In genomic region chr20:23532533-23532932, GRCh38 we compare ENCODE assay signal across 22 cellular contexts. TPM values are rescaled to one million over a fixed set of nuclear protein-coding genes. Genes with fewer than 3 reads are reported as not detected.
DNase-seq lines count a peak whose midpoint lies in the region; ATAC-seq and TF ChIP-seq lines count a peak whose summit lies in the region.
"Had no signal": no experiment of that assay in that cellular context is flagged by ENCODE, and none has a peak within 500 bp of the region (broad histone marks: within the 10 kb centered on the region; RNA-seq: fewer than 3 reads in every experiment).

No MANE protein-coding gene starts in this region.

- H3K27me3 ChIP-seq in HUES48 (ENCODE audit: control insufficient read depth, insufficient read depth, low read length) (peaks cover 10% of the 10 kb centered on the region; the same call in 1 of the 2 replicates), iPS-18a (ENCODE audit: control insufficient read depth, insufficient read depth, low read length) (peaks cover 8% of the 10 kb centered on the region)
- H3K27me3 ChIP-seq: BE2C had no signal

- peaks cover 37% of the 10 kb centered on the region for H3K9me3 Mint-ChIP-seq in WTC11

- H3K4me1 ChIP-seq in HUES48 (ENCODE audit: control insufficient read depth, insufficient read depth, low read length) = peaks cover 33% of the 10 kb centered on the region
- peaks cover 34% of the 10 kb centered on the region for H3K4me1 ChIP-seq in iPS-18a (ENCODE audit: control insufficient read depth, low read depth, low read length)
- H3K4me1 ChIP-seq: BE2C had no signal

- no peak overlapping the region for H3K27ac Mint-ChIP-seq in WTC11
- H3K27ac Mint-ChIP-seq: CD4-positive, CD25-positive, alpha-beta regulatory T cell; CD8-positive, alpha-beta memory T cell; IgD-negative memory B cell had no signal

- no peaks in the 10 kb centered on the region for H3K36me3 ChIP-seq in HUES48 (ENCODE audit: control insufficient read depth, insufficient read depth, low read length)
- H3K36me3 ChIP-seq in iPS-18a (ENCODE audit: control insufficient read depth, low read depth, low read length) = no peaks in the 10 kb centered on the region
- H3K36me3 ChIP-seq: BE2C had no signal

- H3K4me3 ChIP-seq in HUES48 (ENCODE audit: low read depth, low read length) = peak overlapping the region; percentile 25; the same call in 1 of the 2 replicates
- peak overlapping the region; percentile 11 for H3K4me3 ChIP-seq in iPS-18a (ENCODE audit: low read length)

- H3K4me3 Mint-ChIP-seq in WTC11 = 0 out of 2 replicates have a peak overlapping the region, but pooled peaks have one; percentile 14
- H3K4me3 Mint-ChIP-seq: CD4-positive, CD25-positive, alpha-beta regulatory T cell; CD8-positive, alpha-beta memory T cell; IgD-negative memory B cell had no signal

- no peak overlapping the region for H3K9ac ChIP-seq in HUES48 (ENCODE audit: low read depth, low read length)
- no peak overlapping the region for H3K9ac ChIP-seq in iPS-18a (ENCODE audit: low read length)

- H3K9me3 ChIP-seq in HUES48 (ENCODE audit: control insufficient read depth, insufficient read depth, low read length) (peaks cover 20% of the 10 kb centered on the region), iPS-18a (ENCODE audit: control insufficient read depth, low read depth, low read length) (peaks cover 12% of the 10 kb centered on the region)
- H3K9me3 ChIP-seq: BE2C had no signal

- H3K4me1 Mint-ChIP-seq in WTC11 = peaks cover 52% of the 10 kb centered on the region
- H3K4me1 Mint-ChIP-seq: CD4-positive, CD25-positive, alpha-beta regulatory T cell; IgD-negative memory B cell had no signal

- CTCF ChIA-PET in WTC11 (lab: Charles Lee) = interaction anchor here (1.3 kb wide), 1 partner anchor 74 kb away, joined by 3 read pairs; no protein-coding TSS in a partner anchor

- DNase-seq in WTC11 (ENCODE audit: low spot score) (no peak), NCI-H2081 treated with DMSO at 0.1 percent for 48 hours (lab: John Stamatoyannopoulos, UW) (no peak), iPS-NIHi11 (ENCODE audit: low spot score) (no peak), LoVo (ENCODE audit: low spot score) (no peak), NCI-H146 treated with DMSO at 0.1 percent for 48 hours (lab: John Stamatoyannopoulos, UW; ENCODE audit: unreplicated experiment) (no peak)
- DNase-seq: ACHN; BE2C; C1 segment of cervical spinal cord; CD4-positive, CD25-positive, alpha-beta regulatory T cell; CD8-positive, alpha-beta memory T cell; COR-L47; DMS79; GDM1; GOT3; HCEC 1CT; KBM-7 had no signal

- ATAC-seq in WTC11 = no peak
- ATAC-seq: HepG2 had no signal

- POLR2A ChIA-PET in WTC11 (lab: Charles Lee) = no interaction called here

- peaks cover 47% of the 10 kb centered on the region for H3K27me3 Mint-ChIP-seq in WTC11 (ENCODE audit: low read depth)
- H3K27me3 Mint-ChIP-seq: CD4-positive, CD25-positive, alpha-beta regulatory T cell; IgD-negative memory B cell had no signal

- H3K27ac ChIP-seq in HUES48 (ENCODE audit: low read depth, low read length) (peak overlapping the region; percentile 59), iPS-18a (ENCODE audit: low read length) (no peak overlapping the region)

- no peak for TF ChIP-seq CTCF in WTC11 (IDR thresholded peaks at IDR 0.05)

- peaks cover 34% of the 10 kb centered on the region for H3K36me3 Mint-ChIP-seq in WTC11
- H3K36me3 Mint-ChIP-seq: IgD-negative memory B cell had no signal

TF ChIP-seq in WTC11, 78 proteins besides CTCF, POLR2A, EP300 and RAD21:
- no peak for TF ChIP-seq NR3C1 (CRISPR knock-in tag; conservative IDR thresholded peaks at IDR 0.05; ENCODE audit: low read depth)
- TF ChIP-seq ZNF263 (CRISPR knock-in tag; IDR thresholded peaks at IDR 0.05; ENCODE audit: low read depth) = no peak
- TF ChIP-seq MYBL2 (CRISPR knock-in tag; IDR thresholded peaks at IDR 0.05) = no peak
- TF ChIP-seq ZNF396 (CRISPR knock-in tag; IDR thresholded peaks at IDR 0.05; ENCODE audit: borderline replicate concordance) = no peak
- no peak for TF ChIP-seq GRHL2 (CRISPR knock-in tag; IDR thresholded peaks at IDR 0.05; ENCODE audit: insufficient replicate concordance, severe bottlenecking)
- no peak for TF ChIP-seq CREM (CRISPR knock-in tag; IDR thresholded peaks at IDR 0.05)
- no peak for TF ChIP-seq FOXK1 (CRISPR knock-in tag; IDR thresholded peaks at IDR 0.05)
- no peak for TF ChIP-seq E2F1 (CRISPR knock-in tag; IDR thresholded peaks at IDR 0.05)
- TF ChIP-seq TEAD1 (CRISPR knock-in tag; IDR thresholded peaks at IDR 0.05) = no peak
- TF ChIP-seq FOXP1 (CRISPR knock-in tag; IDR thresholded peaks at IDR 0.05; ENCODE audit: borderline replicate concordance) = no peak
- TF ChIP-seq FOXJ3 (CRISPR knock-in tag; IDR thresholded peaks at IDR 0.05; ENCODE audit: borderline replicate concordance) = no peak
- no peak for TF ChIP-seq ZNF219 (CRISPR knock-in tag; IDR thresholded peaks at IDR 0.05; ENCODE audit: borderline replicate concordance)
- TF ChIP-seq CBFB (CRISPR knock-in tag; IDR thresholded peaks at IDR 0.05; ENCODE audit: low read depth) = no peak
- no peak for TF ChIP-seq ZNF671 (CRISPR knock-in tag; IDR thresholded peaks at IDR 0.05)
- TF ChIP-seq ZSCAN18 (CRISPR knock-in tag; IDR thresholded peaks at IDR 0.05) = no peak

RNA-seq across cellular contexts. Expression of gene CST9L, which starts 35.8 kb away (rescaled TPM):
- not detected in 3 replicates for total RNA-seq in WTC11 (2021)
- total RNA-seq: CD4-positive, CD25-positive, alpha-beta regulatory T cell; CD8-positive, alpha-beta memory T cell; Daoy; HT-29 had no signal

RNA-seq across cellular contexts. Expression of gene CST8, which starts 41.6 kb away (rescaled TPM):
- total RNA-seq in WTC11 (2021) = not detected in 3 replicates
- total RNA-seq: CD4-positive, CD25-positive, alpha-beta regulatory T cell; CD8-positive, alpha-beta memory T cell; Daoy; HepG2; HT-29 had no signal
